In the genomic region with DNA sequence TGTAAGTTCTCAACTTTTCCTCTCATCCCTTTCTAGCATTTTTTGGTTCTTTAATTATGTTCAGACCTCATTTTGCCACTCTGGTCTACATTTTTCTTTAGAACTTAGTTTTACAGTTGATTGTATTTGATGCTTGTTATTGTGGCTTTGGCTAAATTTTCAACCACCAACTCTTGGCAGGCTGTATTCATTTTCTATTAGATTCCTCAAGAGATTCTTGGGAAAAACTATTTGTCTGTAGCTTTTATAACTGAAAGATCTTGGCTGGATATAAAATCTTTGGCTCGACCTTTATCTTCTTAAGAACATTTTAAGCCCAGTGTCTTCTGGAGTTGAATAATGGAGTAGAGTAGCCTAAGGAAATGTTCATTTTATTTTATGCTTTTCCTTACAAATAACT, we compare ENCODE assay signal across 26 cellular contexts.
DNase-seq lines count a peak whose midpoint lies in the region; ATAC-seq, FAIRE-seq and TF ChIP-seq lines count a peak whose summit lies in the region.
"Had no signal": no experiment of that assay in that cellular context is flagged by ENCODE, and none has a peak within 500 bp of the region (broad histone marks: within the 10 kb centered on the region; RNA-seq: fewer than 3 reads in every experiment).

No MANE protein-coding gene starts in this region.

- DNase-seq in astrocyte (ENCODE audit: low read depth), result peak; percentile 72
- peak; percentile 68 for DNase-seq in astrocyte of the hippocampus (ENCODE audit: low read depth, low spot score)
- DNase-seq in medulla oblongata (ENCODE audit: extremely low spot score), result peak; percentile 4
- DNase-seq in NCI-H1436 treated with DMSO at 0.1 percent for 48 hours (lab: John Stamatoyannopoulos, UW), result no peak
- no peak for DNase-seq in MG63
- DNase-seq: 8988T; ACHN; BE2C; C1 segment of cervical spinal cord; CD4-positive, alpha-beta memory T cell; CD4-positive, CD25-positive, alpha-beta regulatory T cell; CD8-positive, alpha-beta memory T cell; COR-L47; DMS 273 treated with DMSO at 0.1 percent for 48 hours; DMS153; DMS53; DMS79; DND-41; EL; GDM1 had no signal

- H3K79me2 ChIP-seq in astrocyte (ENCODE audit: insufficient read depth, low read length), result no peaks in the 10 kb centered on the region

- H3K36me3 Mint-ChIP-seq in astrocyte (ENCODE audit: low read depth, unreplicated experiment), result no peaks in the 10 kb centered on the region
- H3K36me3 Mint-ChIP-seq: CD14-positive monocyte; CD4-positive, alpha-beta memory T cell; CD4-positive, CD25-positive, alpha-beta regulatory T cell; CD8-positive, alpha-beta memory T cell had no signal

- H3K36me3 ChIP-seq in astrocyte (ENCODE audit: insufficient read depth, low read length) (no peaks in the 10 kb centered on the region), MG63 (no peaks in the 10 kb centered on the region)
- H3K36me3 ChIP-seq: BE2C, BLaER1 had no signal

- TF ChIP-seq CTCF in astrocyte (IDR thresholded peaks at IDR 0.05; ENCODE audit: insufficient read depth, low read depth, low read length), result no peak

- no peaks in the 10 kb centered on the region for H3K9me3 ChIP-seq in astrocyte (ENCODE audit: insufficient read depth, low read depth, low read length)
- no peaks in the 10 kb centered on the region for H3K9me3 ChIP-seq in MG63
- H3K9me3 ChIP-seq: BE2C, BLaER1 had no signal

- H4K20me1 ChIP-seq in astrocyte (ENCODE audit: insufficient read depth, low read length), result no peaks in the 10 kb centered on the region
- H4K20me1 ChIP-seq: BLaER1 had no signal

- no peaks in the 10 kb centered on the region for H3K9me3 Mint-ChIP-seq in astrocyte (ENCODE audit: unreplicated experiment)

- H3K9ac ChIP-seq in astrocyte (ENCODE audit: low read length), result no peak overlapping the region
- H3K9ac ChIP-seq: BLaER1 had no signal

- no peak overlapping the region for H3K27ac ChIP-seq in astrocyte (ENCODE audit: low read depth, low read length)
- H3K27ac ChIP-seq: BLaER1 had no signal

- H3K4me2 ChIP-seq in astrocyte (ENCODE audit: low read length), result no peak overlapping the region
- H3K4me2 ChIP-seq: BLaER1 had no signal

- FAIRE-seq in astrocyte (lab: Jason Lieb, UNC), result no peak
- FAIRE-seq: GM12878, GM12892, GM18507 had no signal

- no peaks in the 10 kb centered on the region for H3K4me1 ChIP-seq in astrocyte (ENCODE audit: insufficient read depth, low read length)
- H3K4me1 ChIP-seq: BLaER1 had no signal

- H3K4me3 ChIP-seq in astrocyte (ENCODE audit: insufficient read depth, low read depth, low read length) (no peak overlapping the region), MG63 (no peak overlapping the region)
- H3K4me3 ChIP-seq: BLaER1, GM12878 had no signal

- ATAC-seq in HG03108 (IDR thresholded peaks at IDR 0.05; ENCODE audit: unreplicated experiment), result no peak
- ATAC-seq: GM12878 had no signal

- H3K27ac Mint-ChIP-seq in astrocyte (ENCODE audit: unreplicated experiment), result no peak overlapping the region
- H3K27ac Mint-ChIP-seq: CD14-positive monocyte; CD4-positive, alpha-beta memory T cell; CD4-positive, CD25-positive, alpha-beta regulatory T cell; CD8-positive, alpha-beta memory T cell had no signal

- no peaks in the 10 kb centered on the region for H3K4me1 Mint-ChIP-seq in astrocyte (ENCODE audit: low read depth, unreplicated experiment)
- H3K4me1 Mint-ChIP-seq: CD14-positive monocyte; CD4-positive, alpha-beta memory T cell; CD4-positive, CD25-positive, alpha-beta regulatory T cell; CD8-positive, alpha-beta memory T cell had no signal

- no peaks in the 10 kb centered on the region for H3K27me3 Mint-ChIP-seq in astrocyte (ENCODE audit: low read depth, unreplicated experiment)
- H3K27me3 Mint-ChIP-seq: CD4-positive, alpha-beta memory T cell; CD4-positive, CD25-positive, alpha-beta regulatory T cell; CD8-positive, alpha-beta memory T cell had no signal

- H3K27me3 ChIP-seq in astrocyte (ENCODE audit: insufficient read depth, low read length) (no peaks in the 10 kb centered on the region), MG63 (no peaks in the 10 kb centered on the region)
- H3K27me3 ChIP-seq: BE2C, BLaER1 had no signal

- no peak overlapping the region for H2AFZ ChIP-seq in astrocyte (ENCODE audit: low read depth, low read length)

- no peak overlapping the region for H3K4me3 Mint-ChIP-seq in astrocyte (ENCODE audit: unreplicated experiment)
- H3K4me3 Mint-ChIP-seq: CD14-positive monocyte; CD4-positive, alpha-beta memory T cell; CD4-positive, CD25-positive, alpha-beta regulatory T cell; CD8-positive, alpha-beta memory T cell had no signal

Comparison
In these comparisons a context has a peak if more than half of its experiments do, and no peak if none do; other contexts are left out.
1. DNase-seq: peak in astrocyte (single experiment), astrocyte of the hippocampus (single experiment) and medulla oblongata (single experiment); none in NCI-H1436 treated with DMSO at 0.1 percent for 48 hours (single experiment) and MG63 (single experiment).